Comparison of ENCODE assay signal across 22 cellular contexts in the genomic region with DNA sequence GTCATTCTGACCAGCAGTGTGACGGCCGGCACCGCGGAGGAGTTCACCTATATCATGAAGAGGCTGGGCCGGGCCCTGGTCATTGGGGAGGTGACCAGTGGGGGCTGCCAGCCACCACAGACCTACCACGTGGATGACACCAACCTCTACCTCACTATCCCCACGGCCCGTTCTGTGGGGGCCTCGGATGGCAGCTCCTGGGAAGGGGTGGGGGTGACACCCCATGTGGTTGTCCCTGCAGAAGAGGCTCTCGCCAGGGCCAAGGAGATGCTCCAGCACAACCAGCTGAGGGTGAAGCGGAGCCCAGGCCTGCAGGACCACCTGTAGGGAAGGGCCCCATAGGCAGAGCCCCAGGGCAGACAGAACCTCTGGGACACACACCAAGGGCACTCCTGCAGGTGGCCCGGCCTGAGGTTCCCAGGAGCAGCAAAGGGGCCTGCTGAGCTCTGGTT. TPM values are rescaled to one million over a fixed set of nuclear protein-coding genes. Genes with fewer than 3 reads are reported as not detected.
DNase-seq lines count a peak whose midpoint lies in the region; ATAC-seq, FAIRE-seq and TF ChIP-seq lines count a peak whose summit lies in the region.
"Had no signal": no experiment of that assay in that cellular context is flagged by ENCODE, and none has a peak within 500 bp of the region (broad histone marks: within the 10 kb centered on the region; RNA-seq: fewer than 3 reads in every experiment).

No MANE protein-coding gene starts in this region.

- intact Hi-C loops in Calu3 (cut with micrococcal nuclease; ENCODE audit: unreplicated experiment), result no loop called here

- POLR2A ChIA-PET in RWPE1 (lab: Yijun Ruan, JAX; ENCODE audit: low non-redundant PET), result no interaction called here

- H3K4me3 Mint-ChIP-seq in activated naive CD8-positive, alpha-beta T cell treated with anti-CD3 and anti-CD28 coated beads, Interleukin-2, amount 50 U/mL, for 24 hours, result no peak overlapping the region
- no peak overlapping the region for H3K4me3 Mint-ChIP-seq in activated naive CD8-positive, alpha-beta T cell treated with anti-CD3 and anti-CD28 coated beads for 36 hours
- H3K4me3 Mint-ChIP-seq in Calu3 (ENCODE audit: low read depth, unreplicated experiment), result no peak overlapping the region
- H3K4me3 Mint-ChIP-seq: CD4-positive, CD25-positive, alpha-beta regulatory T cell; CD8-positive, alpha-beta memory T cell; GM23338 had no signal

- H3K27me3 ChIP-seq in osteoblast (ENCODE audit: insufficient read depth, low read length) (peaks cover 2% of the 10 kb centered on the region), suprapubic skin (no peaks in the 10 kb centered on the region)
- H3K27me3 ChIP-seq: BLaER1 had no signal

- no peaks in the 10 kb centered on the region for H3K27me3 Mint-ChIP-seq in activated naive CD8-positive, alpha-beta T cell treated with anti-CD3 and anti-CD28 coated beads, Interleukin-2, amount 50 U/mL, for 24 hours
- H3K27me3 Mint-ChIP-seq in activated naive CD8-positive, alpha-beta T cell treated with anti-CD3 and anti-CD28 coated beads for 36 hours, result no peaks in the 10 kb centered on the region
- no peaks in the 10 kb centered on the region for H3K27me3 Mint-ChIP-seq in Calu3 (ENCODE audit: unreplicated experiment)
- H3K27me3 Mint-ChIP-seq: CD4-positive, CD25-positive, alpha-beta regulatory T cell had no signal

- TF ChIP-seq CTCF in osteoblast (IDR thresholded peaks at IDR 0.05; ENCODE audit: extremely low read depth, low read depth, low read length) (no peak), suprapubic skin (IDR thresholded peaks at IDR 0.05) (no peak), Calu3 (IDR thresholded peaks at IDR 0.05; ENCODE audit: unreplicated experiment) (no peak), RWPE1 (conservative IDR thresholded peaks at IDR 0.05; ENCODE audit: low read depth) (no peak)

- no peaks in the 10 kb centered on the region for H3K36me3 Mint-ChIP-seq in activated naive CD8-positive, alpha-beta T cell treated with anti-CD3 and anti-CD28 coated beads, Interleukin-2, amount 50 U/mL, for 24 hours (ENCODE audit: low read depth)
- H3K36me3 Mint-ChIP-seq in activated naive CD8-positive, alpha-beta T cell treated with anti-CD3 and anti-CD28 coated beads for 36 hours, result no peaks in the 10 kb centered on the region
- no peaks in the 10 kb centered on the region for H3K36me3 Mint-ChIP-seq in Calu3 (ENCODE audit: insufficient read depth, unreplicated experiment)
- H3K36me3 Mint-ChIP-seq: CD4-positive, CD25-positive, alpha-beta regulatory T cell; CD8-positive, alpha-beta memory T cell had no signal

- ATAC-seq in activated naive CD8-positive, alpha-beta T cell treated with anti-CD3 and anti-CD28 coated beads, Interleukin-2, amount 50 U/mL, for 24 hours, result peak; percentile 12
- ATAC-seq: GM23338 had no signal

- no peaks in the 10 kb centered on the region for H3K9me3 ChIP-seq in osteoblast (ENCODE audit: low read depth, low read length)
- H3K9me3 ChIP-seq in suprapubic skin, result no peaks in the 10 kb centered on the region
- H3K9me3 ChIP-seq: BLaER1 had no signal

- H3K4me3 ChIP-seq in osteoblast (ENCODE audit: insufficient read depth, low read length), result no peak overlapping the region
- no peak overlapping the region for H3K4me3 ChIP-seq in suprapubic skin
- H3K4me3 ChIP-seq: BLaER1, GM23338 had no signal

- no peak overlapping the region for H3K27ac ChIP-seq in osteoblast (ENCODE audit: low read depth, low read length)
- H3K27ac ChIP-seq in suprapubic skin, result no peak overlapping the region
- H3K27ac ChIP-seq in RWPE1, result no peak overlapping the region
- H3K27ac ChIP-seq: BLaER1 had no signal

- no peak overlapping the region for H2AFZ ChIP-seq in osteoblast (ENCODE audit: low read length)
- H2AFZ ChIP-seq: GM23338 had no signal

- no peaks in the 10 kb centered on the region for H3K79me2 ChIP-seq in osteoblast (ENCODE audit: insufficient read depth, low read length)

- H3K9me3 Mint-ChIP-seq in activated naive CD8-positive, alpha-beta T cell treated with anti-CD3 and anti-CD28 coated beads, Interleukin-2, amount 50 U/mL, for 24 hours, result no peaks in the 10 kb centered on the region
- H3K9me3 Mint-ChIP-seq in activated naive CD8-positive, alpha-beta T cell treated with anti-CD3 and anti-CD28 coated beads for 36 hours, result no peaks in the 10 kb centered on the region
- H3K9me3 Mint-ChIP-seq in Calu3 (ENCODE audit: low read depth, unreplicated experiment), result no peaks in the 10 kb centered on the region
- H3K9me3 Mint-ChIP-seq: CD4-positive, CD25-positive, alpha-beta regulatory T cell; CD8-positive, alpha-beta memory T cell; GM23338 had no signal

- H3K27ac Mint-ChIP-seq in activated naive CD8-positive, alpha-beta T cell treated with anti-CD3 and anti-CD28 coated beads, Interleukin-2, amount 50 U/mL, for 24 hours, result no peak overlapping the region
- H3K27ac Mint-ChIP-seq in activated naive CD8-positive, alpha-beta T cell treated with anti-CD3 and anti-CD28 coated beads for 36 hours, result no peak overlapping the region
- H3K27ac Mint-ChIP-seq in Calu3 (ENCODE audit: unreplicated experiment), result no peak overlapping the region
- H3K27ac Mint-ChIP-seq: CD4-positive, CD25-positive, alpha-beta regulatory T cell; CD8-positive, alpha-beta memory T cell; GM23338 had no signal

- no peaks in the 10 kb centered on the region for H4K20me1 ChIP-seq in osteoblast (ENCODE audit: insufficient read depth, low read length)
- H4K20me1 ChIP-seq: BLaER1 had no signal

- no peak for FAIRE-seq in HTR-8/SVneo (lab: Jason Lieb, UNC)
- FAIRE-seq: D721Med, G401.6, GM12892, GM18507, H54 had no signal

- no peak overlapping the region for H3K4me2 ChIP-seq in osteoblast (ENCODE audit: insufficient read depth, low read length)
- H3K4me2 ChIP-seq: BLaER1, GM23338 had no signal

- TF ChIP-seq EP300 in suprapubic skin (IDR thresholded peaks at IDR 0.05), result no peak

- 89% methylated on average over 5 of the region's 12 CpGs for WGBS in suprapubic skin

- H3K4me1 ChIP-seq in osteoblast (ENCODE audit: insufficient read depth, low read length), result no peaks in the 10 kb centered on the region
- H3K4me1 ChIP-seq in suprapubic skin, result no peaks in the 10 kb centered on the region

- CTCF ChIA-PET in Calu3 (lab: Charles Lee) (no interaction called here), RWPE1 (lab: Yijun Ruan, JAX) (no interaction called here)

- no TSS peak for BruUV-seq in Calu3 (replicated peaks; lab: Mats Ljungman, UMichigan)

- H3K4me1 Mint-ChIP-seq in activated naive CD8-positive, alpha-beta T cell treated with anti-CD3 and anti-CD28 coated beads, Interleukin-2, amount 50 U/mL, for 24 hours, result no peaks in the 10 kb centered on the region
- no peaks in the 10 kb centered on the region for H3K4me1 Mint-ChIP-seq in activated naive CD8-positive, alpha-beta T cell treated with anti-CD3 and anti-CD28 coated beads for 36 hours
- peaks cover 5% of the 10 kb centered on the region for H3K4me1 Mint-ChIP-seq in Calu3 (ENCODE audit: low read depth, unreplicated experiment)
- H3K4me1 Mint-ChIP-seq: CD4-positive, CD25-positive, alpha-beta regulatory T cell; CD8-positive, alpha-beta memory T cell; GM23338 had no signal

- no peaks in the 10 kb centered on the region for H3K36me3 ChIP-seq in osteoblast (ENCODE audit: insufficient read depth, low read length)
- no peaks in the 10 kb centered on the region for H3K36me3 ChIP-seq in suprapubic skin
- H3K36me3 ChIP-seq: BLaER1 had no signal

- TF ChIP-seq POLR2A in suprapubic skin (IDR thresholded peaks at IDR 0.05), result no peak

- no peak for DNase-seq in activated naive CD8-positive, alpha-beta T cell treated with anti-CD3 and anti-CD28 coated beads, Interleukin-2, amount 50 U/mL, for 24 hours
- DNase-seq in activated naive CD8-positive, alpha-beta T cell treated with anti-CD3 and anti-CD28 coated beads for 36 hours, result no peak
- DNase-seq in islet precursor cell (peak; percentile 24), osteoblast (ENCODE audit: insufficient read length, low spot score, missing footprints) (peak; percentile 80), suprapubic skin (ENCODE audit: low spot score in 2 of 2) (peak; percentile 12 to 59), HTR-8/SVneo (ENCODE audit: insufficient read length, low spot score) (no peak), Calu3 (no peak), RWPE1 (ENCODE audit: low spot score) (no peak)
- DNase-seq: 8988T; CD4-positive, CD25-positive, alpha-beta regulatory T cell; CD8-positive, alpha-beta memory T cell; COR-L47; HCEC 1CT had no signal

RNA-seq across cellular contexts. Expression of gene RBP3, which starts 9.0 kb away (rescaled TPM):
- total RNA-seq in activated naive CD8-positive, alpha-beta T cell treated with anti-CD3 and anti-CD28 coated beads for 36 hours, result not detected
- total RNA-seq in osteoblast, result not detected in 2 replicates
- not detected for total RNA-seq in suprapubic skin
- not detected in 2 replicates for total RNA-seq in Calu3 (2022)
- total RNA-seq: A673; CD4-positive, CD25-positive, alpha-beta regulatory T cell; CD8-positive, alpha-beta memory T cell; GM23338 had no signal

RNA-seq across cellular contexts. Expression of gene ZNF488, which starts 26.9 kb away (rescaled TPM):
- under 1 TPM; 0.33 to 0.50 TPM for total RNA-seq in activated naive CD8-positive, alpha-beta T cell treated with anti-CD3 and anti-CD28 coated beads for 36 hours
- total RNA-seq in osteoblast, result under 0.01 and 0.29 TPM in 2 replicates
- 1 to 10 TPM; 1.0 to 3.9 (median 2.3) TPM for total RNA-seq in suprapubic skin
- total RNA-seq in Calu3 (2022), result 2.1 and 2.2 TPM in 2 replicates
- total RNA-seq: CD4-positive, CD25-positive, alpha-beta regulatory T cell had no signal

RNA-seq across cellular contexts. Expression of gene GDF2, which starts 34.9 kb away (rescaled TPM):
- not detected for total RNA-seq in activated naive CD8-positive, alpha-beta T cell treated with anti-CD3 and anti-CD28 coated beads for 36 hours
- total RNA-seq in osteoblast (not detected in 2 replicates), suprapubic skin (not detected), Calu3 (2022) (not detected in 2 replicates)
- total RNA-seq: A673; CD4-positive, CD25-positive, alpha-beta regulatory T cell; CD8-positive, alpha-beta memory T cell; GM23338; HT-29 had no signal

RNA-seq across cellular contexts. Expression of gene GDF10, which starts 57.2 kb away (rescaled TPM):
- total RNA-seq in activated naive CD8-positive, alpha-beta T cell treated with anti-CD3 and anti-CD28 coated beads for 36 hours, result 1 to 10 TPM; 4.1 TPM
- under 0.01 TPM in 2 replicates for total RNA-seq in osteoblast
- 1 to 10 TPM in 2 of 4 donors, not detected in 2; 1.3 to 1.4 TPM for total RNA-seq in suprapubic skin
- total RNA-seq in Calu3 (2022), result not detected in 2 replicates
- total RNA-seq: CD4-positive, CD25-positive, alpha-beta regulatory T cell; HT-29 had no signal

Comparison
In these comparisons a context has a peak if more than half of its experiments do, and no peak if none do; other contexts are left out.
1. DNase-seq: peak in islet precursor cell (single experiment), osteoblast (single experiment) and suprapubic skin (2 of 2); none in activated naive CD8-positive, alpha-beta T cell treated with anti-CD3 and anti-CD28 coated beads, Interleukin-2, amount 50 U/mL, for 24 hours (single experiment), activated naive CD8-positive, alpha-beta T cell treated with anti-CD3 and anti-CD28 coated beads for 36 hours (single experiment), HTR-8/SVneo (single experiment), Calu3 (single experiment) and RWPE1 (single experiment).